In genomic region chr1:224678168-224678567, GRCh38 we compare ENCODE assay signal across 38 cellular contexts.
"Had no signal": no experiment of that assay in that cellular context is flagged by ENCODE, and none has a peak within 500 bp of the region (broad histone marks: within the 10 kb centered on the region; RNA-seq: fewer than 3 reads in every experiment).

No MANE protein-coding gene starts in this region.

- H3K4me1 ChIP-seq: ascending aorta, body of pancreas, breast epithelium had no signal

- H3K36me3 Mint-ChIP-seq: activated naive CD4-positive, alpha-beta T cell treated with anti-CD3 and anti-CD28 coated beads, Interleukin-2, amount 10 ng/mL, durations not matched to agents 7 days and 5 days; activated naive CD4-positive, alpha-beta T cell treated with anti-CD3 and anti-CD28 coated beads, Interleukin-2, amount 50 U/mL, for 24 hours; activated naive CD4-positive, alpha-beta T cell treated with anti-CD3 and anti-CD28 coated beads, Interleukin-2, amount 50 U/mL, for 72 hours; activated naive CD8-positive, alpha-beta T cell; activated naive CD8-positive, alpha-beta T cell treated with anti-CD3 and anti-CD28 coated beads for 36 hours; activated naive CD8-positive, alpha-beta T cell treated with anti-CD3 and anti-CD28 coated beads, Interleukin-2, amount 10 ng/mL, durations not matched to agents 7 days and 5 days; brain had no signal

- H3K4me3 ChIP-seq: adrenal gland, ascending aorta, body of pancreas, breast epithelium, cardiac muscle cell had no signal

- H3K4me3 Mint-ChIP-seq: activated naive CD4-positive, alpha-beta T cell treated with anti-CD3 and anti-CD28 coated beads for 36 hours; activated naive CD4-positive, alpha-beta T cell treated with anti-CD3 and anti-CD28 coated beads, Interleukin-2, amount 10 ng/mL, durations not matched to agents 7 days and 5 days; activated naive CD4-positive, alpha-beta T cell treated with anti-CD3 and anti-CD28 coated beads, Interleukin-2, amount 50 U/mL, for 24 hours; activated naive CD8-positive, alpha-beta T cell; activated naive CD8-positive, alpha-beta T cell treated with anti-CD3 and anti-CD28 coated beads for 36 hours; activated naive CD8-positive, alpha-beta T cell treated with anti-CD3 and anti-CD28 coated beads, Interleukin-2, amount 10 ng/mL, durations not matched to agents 7 days and 5 days; activated naive CD8-positive, alpha-beta T cell treated with anti-CD3 and anti-CD28 coated beads, Interleukin-2, amount 50 U/mL, for 24 hours; activated T-cell treated with anti-CD3 and anti-CD28 coated beads, Interleukin-2, amount 50 U/mL, for 24 hours; activated T-cell treated with anti-CD3 and anti-CD28 coated beads, Interleukin-2, amount 50 U/mL, for 4 hours; activated T-cell treated with anti-CD3 and anti-CD28 coated beads, Interleukin-2, amount 50 U/mL, for 72 hours; activated T-helper 1 cell treated with anti-CD3 and anti-CD28 coated beads, Interleukin-12 subunit alpha, Interleukin-12 subunit beta, Interleukin-2, Interleukin-4 antibody, amounts not matched to agents 30 ng/mL and 10 ng/mL and 1 ng/mL, durations not matched to agents 14 hours and 24 hours and 36 hours; activated T-helper 17 cell treated with anti-CD3 and anti-CD28 coated beads, Interleukin-2, amount 50 U/mL, for 72 hours; brain; central memory CD8-positive, alpha-beta T cell had no signal

- H3K27ac Mint-ChIP-seq: activated naive CD4-positive, alpha-beta T cell treated with anti-CD3 and anti-CD28 coated beads for 36 hours; activated naive CD4-positive, alpha-beta T cell treated with anti-CD3 and anti-CD28 coated beads, Interleukin-2, amount 10 ng/mL, durations not matched to agents 7 days and 5 days; activated naive CD4-positive, alpha-beta T cell treated with anti-CD3 and anti-CD28 coated beads, Interleukin-2, amount 50 U/mL, for 24 hours; activated naive CD4-positive, alpha-beta T cell treated with anti-CD3 and anti-CD28 coated beads, Interleukin-2, amount 50 U/mL, for 72 hours; activated naive CD8-positive, alpha-beta T cell; activated naive CD8-positive, alpha-beta T cell treated with anti-CD3 and anti-CD28 coated beads for 36 hours; activated naive CD8-positive, alpha-beta T cell treated with anti-CD3 and anti-CD28 coated beads, Interleukin-2, amount 10 ng/mL, durations not matched to agents 7 days and 5 days; activated naive CD8-positive, alpha-beta T cell treated with anti-CD3 and anti-CD28 coated beads, Interleukin-2, amount 50 U/mL, for 24 hours; activated T-cell treated with anti-CD3 and anti-CD28 coated beads, Interleukin-2, amount 50 U/mL, for 24 hours; activated T-cell treated with anti-CD3 and anti-CD28 coated beads, Interleukin-2, amount 50 U/mL, for 72 hours; activated T-helper 1 cell treated with anti-CD3 and anti-CD28 coated beads, Interleukin-12 subunit alpha, Interleukin-12 subunit beta, Interleukin-2, Interleukin-4 antibody, amounts not matched to agents 30 ng/mL and 10 ng/mL and 1 ng/mL, durations not matched to agents 14 hours and 24 hours and 36 hours; activated T-helper 17 cell treated with anti-CD3 and anti-CD28 coated beads, Interleukin-2, amount 50 U/mL, for 72 hours; activated T-helper 2 cell treated with anti-CD3 and anti-CD28 coated beads, Interferon-gamma antibody, Interleukin-2, Interleukin-4, amounts not matched to agents 10 μg/mL and 5 μg/mL and 100 μg/mL, durations not matched to agents 14 hours and 24 hours and 36 hours; brain had no signal

- H3K9me3 Mint-ChIP-seq: activated naive CD4-positive, alpha-beta T cell treated with anti-CD3 and anti-CD28 coated beads for 36 hours; activated naive CD4-positive, alpha-beta T cell treated with anti-CD3 and anti-CD28 coated beads, Interleukin-2, amount 10 ng/mL, durations not matched to agents 7 days and 5 days; activated naive CD4-positive, alpha-beta T cell treated with anti-CD3 and anti-CD28 coated beads, Interleukin-2, amount 50 U/mL, for 24 hours; activated naive CD4-positive, alpha-beta T cell treated with anti-CD3 and anti-CD28 coated beads, Interleukin-2, amount 50 U/mL, for 72 hours; activated naive CD8-positive, alpha-beta T cell treated with anti-CD3 and anti-CD28 coated beads for 36 hours; activated naive CD8-positive, alpha-beta T cell treated with anti-CD3 and anti-CD28 coated beads, Interleukin-2, amount 10 ng/mL, durations not matched to agents 7 days and 5 days; activated naive CD8-positive, alpha-beta T cell treated with anti-CD3 and anti-CD28 coated beads, Interleukin-2, amount 50 U/mL, for 24 hours; activated T-cell treated with anti-CD3 and anti-CD28 coated beads, Interleukin-2, amount 50 U/mL, for 24 hours; activated T-cell treated with anti-CD3 and anti-CD28 coated beads, Interleukin-2, amount 50 U/mL, for 4 hours; activated T-cell treated with anti-CD3 and anti-CD28 coated beads, Interleukin-2, amount 50 U/mL, for 72 hours; activated T-helper 1 cell treated with anti-CD3 and anti-CD28 coated beads, Interleukin-12 subunit alpha, Interleukin-12 subunit beta, Interleukin-2, Interleukin-4 antibody, amounts not matched to agents 30 ng/mL and 10 ng/mL and 1 ng/mL, durations not matched to agents 14 hours and 24 hours and 36 hours; activated T-helper 17 cell treated with anti-CD3 and anti-CD28 coated beads, Interleukin-2, amount 50 U/mL, for 72 hours; activated T-helper 2 cell treated with anti-CD3 and anti-CD28 coated beads, Interferon-gamma antibody, Interleukin-2, Interleukin-4, amounts not matched to agents 10 μg/mL and 5 μg/mL and 100 μg/mL, durations not matched to agents 14 hours and 24 hours and 36 hours; central memory CD8-positive, alpha-beta T cell had no signal

- H3K9me3 ChIP-seq: adrenal gland, ascending aorta, body of pancreas, breast epithelium had no signal

- ATAC-seq: activated naive CD4-positive, alpha-beta T cell treated with anti-CD3 and anti-CD28 coated beads, Interleukin-2, amount 50 U/mL, for 72 hours; activated naive CD8-positive, alpha-beta T cell treated with anti-CD3 and anti-CD28 coated beads, Interleukin-2, amount 50 U/mL, for 24 hours; activated T-cell treated with anti-CD3 and anti-CD28 coated beads, Interleukin-2, amount 50 U/mL, for 4 hours; activated T-cell treated with anti-CD3 and anti-CD28 coated beads, Interleukin-2, amount 50 U/mL, for 72 hours; activated T-helper 17 cell treated with anti-CD3 and anti-CD28 coated beads, Interleukin-2, amount 50 U/mL, for 72 hours; body of pancreas had no signal

- H3K36me3 ChIP-seq: adrenal gland, ascending aorta, brain microvascular endothelial cell, breast epithelium, cardiac muscle cell had no signal

- H3K27ac ChIP-seq: adrenal gland, ascending aorta, body of pancreas, brain microvascular endothelial cell, breast epithelium, cardiac muscle cell had no signal

- H3K27me3 ChIP-seq: adrenal gland, ascending aorta, body of pancreas, brain microvascular endothelial cell, breast epithelium, cardiac muscle cell had no signal

- H3K4me1 Mint-ChIP-seq: activated naive CD4-positive, alpha-beta T cell treated with anti-CD3 and anti-CD28 coated beads, Interleukin-2, amount 10 ng/mL, durations not matched to agents 7 days and 5 days; activated naive CD4-positive, alpha-beta T cell treated with anti-CD3 and anti-CD28 coated beads, Interleukin-2, amount 50 U/mL, for 24 hours; activated naive CD8-positive, alpha-beta T cell treated with anti-CD3 and anti-CD28 coated beads for 36 hours; activated naive CD8-positive, alpha-beta T cell treated with anti-CD3 and anti-CD28 coated beads, Interleukin-2, amount 10 ng/mL, durations not matched to agents 7 days and 5 days; activated naive CD8-positive, alpha-beta T cell treated with anti-CD3 and anti-CD28 coated beads, Interleukin-2, amount 50 U/mL, for 24 hours; activated T-helper 17 cell treated with anti-CD3 and anti-CD28 coated beads, Interleukin-2, amount 50 U/mL, for 72 hours; central memory CD8-positive, alpha-beta T cell had no signal

- H3K27me3 Mint-ChIP-seq: activated naive CD8-positive, alpha-beta T cell; activated naive CD8-positive, alpha-beta T cell treated with anti-CD3 and anti-CD28 coated beads for 36 hours; activated naive CD8-positive, alpha-beta T cell treated with anti-CD3 and anti-CD28 coated beads, Interleukin-2, amount 50 U/mL, for 24 hours; activated T-cell treated with anti-CD3 and anti-CD28 coated beads, Interleukin-2, amount 50 U/mL, for 24 hours had no signal

- DNase-seq: activated effector memory CD4-positive, alpha-beta T cell treated with anti-CD3 and anti-CD28 coated beads, Interleukin-2, amount 50 U/mL, for 16 hours; activated effector memory CD4-positive, alpha-beta T cell treated with Interleukin-2 at 50 U/mL for 16 hours; activated gamma-delta T cell; activated gamma-delta T cell treated with Interleukin-2 at 50 U/mL for 16 hours; activated naive CD4-positive, alpha-beta T cell; activated naive CD4-positive, alpha-beta T cell treated with anti-CD3 and anti-CD28 coated beads for 36 hours; activated naive CD4-positive, alpha-beta T cell treated with anti-CD3 and anti-CD28 coated beads, Interleukin-2, amount 10 ng/mL, durations not matched to agents 7 days and 5 days; activated naive CD4-positive, alpha-beta T cell treated with anti-CD3 and anti-CD28 coated beads, Interleukin-2, amount 50 U/mL, for 16 hours; activated naive CD4-positive, alpha-beta T cell treated with Interleukin-2 at 50 U/mL for 16 hours; activated naive CD8-positive, alpha-beta T cell treated with anti-CD3 and anti-CD28 coated beads for 36 hours; activated naive CD8-positive, alpha-beta T cell treated with anti-CD3 and anti-CD28 coated beads, Interleukin-2, amount 10 ng/mL, durations not matched to agents 7 days and 5 days; activated naive CD8-positive, alpha-beta T cell treated with anti-CD3 and anti-CD28 coated beads, Interleukin-2, amount 50 U/mL, for 24 hours; activated T-cell treated with anti-CD3 and anti-CD28 coated beads, Interleukin-2, amount 50 U/mL, for 1 hour; activated T-cell treated with anti-CD3 and anti-CD28 coated beads, Interleukin-2, amount 50 U/mL, for 24 hours; activated T-cell treated with anti-CD3 and anti-CD28 coated beads, Interleukin-2, amount 50 U/mL, for 4 hours; activated T-cell treated with anti-CD3 and anti-CD28 coated beads, Interleukin-2, amount 50 U/mL, for 48 hours; activated T-cell treated with anti-CD3 and anti-CD28 coated beads, Interleukin-2, amount 50 U/mL, for 72 hours; adrenal gland; amniotic stem cell; amygdala; anterior cingulate cortex; aorta; body of pancreas; brain microvascular endothelial cell; caudate nucleus; central memory CD4-positive, alpha-beta T cell; cerebellar nuclear complex had no signal
